12 cellular contexts compared by ENCODE assay signal in the genomic region with DNA sequence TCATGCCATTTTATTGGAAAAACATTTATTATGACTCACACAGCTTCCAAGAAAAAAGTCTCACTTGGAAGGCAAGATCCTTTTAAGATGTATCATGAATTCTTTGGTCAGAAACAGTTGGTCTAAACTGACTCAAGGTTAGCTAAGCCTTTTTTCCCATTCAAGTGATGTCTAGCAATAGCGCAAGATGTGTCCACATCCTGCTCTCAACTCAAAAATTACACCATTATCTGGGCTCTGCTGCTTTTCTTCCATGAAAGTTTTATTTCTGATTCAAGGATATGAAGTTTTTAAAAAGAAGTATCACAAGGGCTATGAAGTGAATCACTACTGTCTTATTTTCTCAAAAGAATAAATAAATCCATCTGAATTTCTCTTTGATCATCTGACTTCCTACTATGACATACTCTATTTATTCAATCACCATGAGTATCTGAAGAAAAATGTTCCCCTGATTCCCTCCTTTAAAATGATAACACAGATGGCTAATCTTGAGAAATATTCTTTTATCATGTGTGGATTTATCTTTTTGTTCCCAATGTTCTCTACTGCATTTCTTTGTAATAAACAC.
A peak's percentile ranks its signal among the peaks of the same experiment; 100 is the strongest.
DNase-seq lines count a peak whose midpoint lies in the region; ATAC-seq and TF ChIP-seq lines count a peak whose summit lies in the region.
"Had no signal": no experiment of that assay in that cellular context is flagged by ENCODE, and none has a peak within 500 bp of the region (broad histone marks: within the 10 kb centered on the region; RNA-seq: fewer than 3 reads in every experiment).

No MANE protein-coding gene starts in this region.

- peak overlapping the region; percentile 6 for H2AFZ ChIP-seq in smooth muscle cell (ENCODE audit: low read depth)

- H3K4me3 ChIP-seq in smooth muscle cell, result no peak overlapping the region
- H3K4me3 ChIP-seq: transverse colon had no signal

- H3K36me3 ChIP-seq in smooth muscle cell (ENCODE audit: low read depth), result no peaks in the 10 kb centered on the region
- H3K36me3 ChIP-seq: transverse colon had no signal

- no peaks in the 10 kb centered on the region for H3K27me3 ChIP-seq in smooth muscle cell (ENCODE audit: low read depth)
- H3K27me3 ChIP-seq: transverse colon had no signal

- H3K9ac ChIP-seq in smooth muscle cell (ENCODE audit: low read depth), result peak overlapping the region; percentile 43

- peaks cover 2% of the 10 kb centered on the region for H3K9me3 Mint-ChIP-seq in activated CD4-positive, alpha-beta memory T cell treated with anti-CD3 and anti-CD28 coated beads, Interleukin-2, amount 10 ng/mL, durations not matched to agents 7 days and 5 days
- no peaks in the 10 kb centered on the region for H3K9me3 Mint-ChIP-seq in activated CD4-positive, alpha-beta memory T cell treated with anti-CD3 and anti-CD28 coated beads for 36 hours

- H4K20me1 ChIP-seq in smooth muscle cell (ENCODE audit: low read depth), result no peaks in the 10 kb centered on the region

- H3K4me2 ChIP-seq in smooth muscle cell, result peak overlapping the region; percentile 59

- H3K79me2 ChIP-seq in smooth muscle cell (ENCODE audit: low read depth), result no peaks in the 10 kb centered on the region

- no peak for TF ChIP-seq CTCF in RWPE1 (conservative IDR thresholded peaks at IDR 0.05; ENCODE audit: low read depth)
- no peak for TF ChIP-seq CTCF in smooth muscle cell (IDR thresholded peaks at IDR 0.05; ENCODE audit: borderline replicate concordance, insufficient read depth, poor library complexity, severe bottlenecking)

- no peaks in the 10 kb centered on the region for H3K36me3 Mint-ChIP-seq in activated CD4-positive, alpha-beta memory T cell treated with anti-CD3 and anti-CD28 coated beads, Interleukin-2, amount 10 ng/mL, durations not matched to agents 7 days and 5 days (ENCODE audit: low read depth)
- no peaks in the 10 kb centered on the region for H3K36me3 Mint-ChIP-seq in activated CD4-positive, alpha-beta memory T cell treated with anti-CD3 and anti-CD28 coated beads for 36 hours

- no peaks in the 10 kb centered on the region for H3K27me3 Mint-ChIP-seq in activated CD4-positive, alpha-beta memory T cell treated with anti-CD3 and anti-CD28 coated beads, Interleukin-2, amount 10 ng/mL, durations not matched to agents 7 days and 5 days
- H3K27me3 Mint-ChIP-seq in activated CD4-positive, alpha-beta memory T cell treated with anti-CD3 and anti-CD28 coated beads for 36 hours, result no peaks in the 10 kb centered on the region

- H3F3A ChIP-seq in smooth muscle cell (ENCODE audit: low read depth), result no peaks in the 10 kb centered on the region

- no peak for DNase-seq in activated CD4-positive, alpha-beta memory T cell treated with anti-CD3 and anti-CD28 coated beads, Interleukin-2, amount 10 ng/mL, durations not matched to agents 7 days and 5 days
- DNase-seq in activated CD4-positive, alpha-beta memory T cell treated with anti-CD3 and anti-CD28 coated beads for 36 hours, result no peak
- DNase-seq in RWPE1 (ENCODE audit: low spot score) (peak; percentile 26), fibroblast of gingiva (ENCODE audit: low read depth) (peak; percentile 84), smooth muscle cell (lab: John Stamatoyannopoulos, UW; ENCODE audit: unreplicated experiment) (no peak), LoVo (ENCODE audit: low spot score) (no peak)
- DNase-seq in activated T-cell treated with anti-CD3 and anti-CD28 coated beads, Interleukin-2, amount 50 U/mL, for 48 hours, result no peak
- DNase-seq: anterior cingulate cortex, H7, NCI-H69, transverse colon had no signal

- H3K4me3 Mint-ChIP-seq in activated CD4-positive, alpha-beta memory T cell treated with anti-CD3 and anti-CD28 coated beads, Interleukin-2, amount 10 ng/mL, durations not matched to agents 7 days and 5 days, result no peak overlapping the region
- H3K4me3 Mint-ChIP-seq in activated CD4-positive, alpha-beta memory T cell treated with anti-CD3 and anti-CD28 coated beads for 36 hours, result no peak overlapping the region

- POLR2A ChIA-PET in activated CD4-positive, alpha-beta memory T cell treated with anti-CD3 and anti-CD28 coated beads, Interleukin-2, amount 10 ng/mL, durations not matched to agents 7 days and 5 days (lab: Charles Lee), result no interaction called here
- POLR2A ChIA-PET in activated CD4-positive, alpha-beta memory T cell treated with anti-CD3 and anti-CD28 coated beads for 36 hours (lab: Charles Lee), result no interaction called here
- POLR2A ChIA-PET in RWPE1 (lab: Yijun Ruan, JAX; ENCODE audit: low non-redundant PET), result no interaction called here

- intact Hi-C loops in activated CD4-positive, alpha-beta memory T cell treated with anti-CD3 and anti-CD28 coated beads for 36 hours (cut with micrococcal nuclease), result no loop called here

- H3K27ac ChIP-seq in RWPE1, result no peak overlapping the region
- H3K27ac ChIP-seq in smooth muscle cell (ENCODE audit: low read depth), result peak overlapping the region; percentile 86
- H3K27ac ChIP-seq: transverse colon had no signal

- no peaks in the 10 kb centered on the region for H3K9me3 ChIP-seq in smooth muscle cell (replicated peaks; ENCODE audit: low read depth)

- no peaks in the 10 kb centered on the region for H3K4me1 ChIP-seq in smooth muscle cell (ENCODE audit: low read depth)

- H3K27ac Mint-ChIP-seq in activated CD4-positive, alpha-beta memory T cell treated with anti-CD3 and anti-CD28 coated beads, Interleukin-2, amount 10 ng/mL, durations not matched to agents 7 days and 5 days, result peak overlapping the region; percentile 1
- no peak overlapping the region for H3K27ac Mint-ChIP-seq in activated CD4-positive, alpha-beta memory T cell treated with anti-CD3 and anti-CD28 coated beads for 36 hours

- no peak for ATAC-seq in esophagus mucosa

- CTCF ChIA-PET in activated CD4-positive, alpha-beta memory T cell treated with anti-CD3 and anti-CD28 coated beads, Interleukin-2, amount 10 ng/mL, durations not matched to agents 7 days and 5 days (lab: Charles Lee), result no interaction called here
- CTCF ChIA-PET in activated CD4-positive, alpha-beta memory T cell treated with anti-CD3 and anti-CD28 coated beads for 36 hours (lab: Charles Lee), result no interaction called here
- CTCF ChIA-PET in RWPE1 (lab: Yijun Ruan, JAX), result no interaction called here

- 75% methylated on average over 1 of the region's 1 CpG for WGBS in smooth muscle cell (ENCODE audit: low lambda C conversion rate)

- H3K4me1 Mint-ChIP-seq in activated CD4-positive, alpha-beta memory T cell treated with anti-CD3 and anti-CD28 coated beads, Interleukin-2, amount 10 ng/mL, durations not matched to agents 7 days and 5 days, result peaks cover 15% of the 10 kb centered on the region
- H3K4me1 Mint-ChIP-seq in activated CD4-positive, alpha-beta memory T cell treated with anti-CD3 and anti-CD28 coated beads for 36 hours (ENCODE audit: low read depth), result peaks cover 9% of the 10 kb centered on the region

Comparison
In these comparisons a context has a peak if more than half of its experiments do, and no peak if none do; other contexts are left out.
1. DNase-seq: peak in RWPE1 (single experiment) and fibroblast of gingiva (single experiment); none in activated CD4-positive, alpha-beta memory T cell treated with anti-CD3 and anti-CD28 coated beads, Interleukin-2, amount 10 ng/mL, durations not matched to agents 7 days and 5 days (single experiment), activated CD4-positive, alpha-beta memory T cell treated with anti-CD3 and anti-CD28 coated beads for 36 hours (single experiment), smooth muscle cell (single experiment), activated T-cell treated with anti-CD3 and anti-CD28 coated beads, Interleukin-2, amount 50 U/mL, for 48 hours (0 of 2) and LoVo (single experiment).